25 cellular contexts compared by ENCODE assay signal in the genomic region with DNA sequence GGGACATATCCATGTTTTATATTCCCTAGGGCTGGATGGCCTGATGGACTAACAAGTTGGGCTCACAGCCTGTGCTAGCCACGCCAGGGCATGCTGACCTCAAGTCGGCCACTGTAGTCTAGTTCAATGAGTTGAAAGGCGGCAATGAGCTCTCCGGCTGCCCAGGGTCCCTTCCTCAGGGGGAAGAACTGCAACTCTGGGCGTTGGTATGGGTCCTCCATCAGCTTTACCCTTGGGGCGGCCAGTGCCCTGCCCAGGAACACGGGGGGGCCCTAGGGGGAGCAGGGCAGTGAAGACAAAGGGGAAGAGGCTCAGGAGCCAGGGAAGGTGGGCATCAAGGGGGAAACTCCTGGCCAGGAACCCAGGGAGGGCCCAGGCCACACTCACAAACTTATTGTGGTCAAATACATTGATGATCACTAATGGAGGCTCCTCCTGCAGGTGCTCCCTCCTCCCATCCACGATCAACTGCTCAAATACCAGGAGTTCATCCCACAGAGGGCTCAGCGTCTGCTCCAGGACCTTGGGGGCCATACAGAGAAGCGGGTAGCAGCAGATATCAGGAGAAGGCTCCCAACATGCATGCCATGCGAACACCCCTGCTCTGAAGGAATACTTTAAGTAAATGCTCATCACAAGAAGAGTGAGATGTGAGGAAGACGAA. TPM values are rescaled to one million over a fixed set of nuclear protein-coding genes. Genes with fewer than 3 reads are reported as not detected.
A peak's percentile ranks its signal among the peaks of the same experiment; 100 is the strongest.
DNase-seq lines count a peak whose midpoint lies in the region; ATAC-seq, FAIRE-seq and TF ChIP-seq lines count a peak whose summit lies in the region.
"Had no signal": no experiment of that assay in that cellular context is flagged by ENCODE, and none has a peak within 500 bp of the region (broad histone marks: within the 10 kb centered on the region; RNA-seq: fewer than 3 reads in every experiment).

No MANE protein-coding gene starts in this region.

- no peak overlapping the region for H3K4ac ChIP-seq in IMR-90 (ENCODE audit: low read depth, low read length)

- no peak overlapping the region for H4K5ac ChIP-seq in IMR-90 (ENCODE audit: low read depth, low read length)

- H4K91ac ChIP-seq in IMR-90 (ENCODE audit: insufficient read depth, low read depth, low read length) = no peak overlapping the region

- TF ChIP-seq POLR2A in IMR-90 (IDR thresholded peaks at IDR 0.05; ENCODE audit: low read depth, low read length) (no peak), HepG2 (IDR thresholded peaks at IDR 0.05; ENCODE audit: insufficient read depth in 1 of 2, low read depth in 2 of 2, low read length in 2 of 2) (no peak), thyroid gland (IDR thresholded peaks at IDR 0.05) (no peak)

- no peak for TF ChIP-seq RAD21 in IMR-90 (IDR thresholded peaks at IDR 0.05; ENCODE audit: low read length)
- no peak for TF ChIP-seq RAD21 in HepG2 (CRISPR knock-in tag; IDR thresholded peaks at IDR 0.05)

- no peak overlapping the region for H3K4me3 ChIP-seq in IMR-90 (ENCODE audit: insufficient read depth, low read depth, low read length)
- H3K4me3 ChIP-seq in bronchial epithelial cell (ENCODE audit: low read depth, low read length) = no peak overlapping the region
- H3K4me3 ChIP-seq in HepG2 (replicated peaks in 1 of 3; ENCODE audit: insufficient read depth in 1 of 3, low read depth in 2 of 3, low read length in 3 of 3) = no peak overlapping the region
- H3K4me3 ChIP-seq in upper lobe of right lung = no peak overlapping the region
- no peak overlapping the region for H3K4me3 ChIP-seq in H7 (ENCODE audit: insufficient read depth, low read depth, low read length)
- H3K4me3 ChIP-seq in thyroid gland (replicated peaks in 1 of 3) = no peak overlapping the region
- H3K4me3 ChIP-seq: A549; BLaER1 treated with 17β-estradiol and CSF1 and Interleukin-3, amounts not matched to agents 10 nM and 100 nM had no signal

- TF ChIP-seq CTCF in IMR-90 (conservative IDR thresholded peaks at IDR 0.05; ENCODE audit: low read depth, low read length) (no peak), bronchial epithelial cell (IDR thresholded peaks at IDR 0.05; ENCODE audit: insufficient read depth, low read length, severe bottlenecking) (no peak), HepG2 (CRISPR knock-in tag; IDR thresholded peaks at IDR 0.05) (no peak), upper lobe of right lung (IDR thresholded peaks at IDR 0.05) (no peak), thyroid gland (IDR thresholded peaks at IDR 0.05) (no peak)

- no peak overlapping the region for H2BK120ac ChIP-seq in IMR-90 (ENCODE audit: low read depth, low read length)

- H2AK5ac ChIP-seq in IMR-90 (ENCODE audit: low read depth, low read length) = no peak overlapping the region

- H3K9ac ChIP-seq in IMR-90 (ENCODE audit: low read depth, low read length) (no peak overlapping the region), HepG2 (ENCODE audit: insufficient read depth, low read depth, low read length) (no peak overlapping the region)
- H3K9ac ChIP-seq: BLaER1 treated with 17β-estradiol and CSF1 and Interleukin-3, amounts not matched to agents 10 nM and 100 nM had no signal

- H3K4me2 ChIP-seq in IMR-90 (ENCODE audit: low read depth, low read length) (no peak overlapping the region), HepG2 (ENCODE audit: low read depth, low read length) (no peak overlapping the region)
- H3K4me2 ChIP-seq: A549; BLaER1 treated with 17β-estradiol and CSF1 and Interleukin-3, amounts not matched to agents 10 nM and 100 nM had no signal

- no peak overlapping the region for H3K56ac ChIP-seq in IMR-90 (ENCODE audit: extremely low read depth, insufficient read depth, low read length)

- H4K8ac ChIP-seq in IMR-90 (ENCODE audit: low read depth in 2 of 2, low read length in 2 of 2) = no peak overlapping the region

- no peak overlapping the region for H2BK5ac ChIP-seq in IMR-90 (ENCODE audit: low read depth, low read length, poor library complexity, severe bottlenecking)

- no peak overlapping the region for H3K23ac ChIP-seq in IMR-90 (ENCODE audit: low read depth, low read length)

- WGBS in IMR-90 (ENCODE audit: extremely low coverage in 2 of 2, insufficient read length in 1 of 2), 2 experiments = 90% methylated on average over 3 of the region's 12 CpGs; no CpG with 5 or more reads in 1 of the 2 experiments
- 39% methylated on average over 11 of the region's 12 CpGs for WGBS in HepG2 (ENCODE audit: low lambda C conversion rate)
- 81 to 89% methylated on average over 10 to 12 of the region's 12 CpGs for WGBS in thyroid gland, 2 donors

- no TSS peak for BruUV-seq in IMR-90 (replicated peaks; lab: Mats Ljungman, UMichigan)
- no TSS peak for BruUV-seq in HepG2 (replicated peaks; lab: Mats Ljungman, UMichigan)

- no peaks in the 10 kb centered on the region for H3K79me2 ChIP-seq in HepG2 (ENCODE audit: insufficient read depth, low read length)

- dilution Hi-C loops in IMR-90 (cut with HindIII; ENCODE audit: low sequenced_read_pairs, unreplicated experiment) = no loop called here

- H3K36me3 ChIP-seq in IMR-90 (ENCODE audit: control insufficient read depth, insufficient read depth, low read length) (no peaks in the 10 kb centered on the region; the same call in 1 of the 2 replicates), bronchial epithelial cell (ENCODE audit: control insufficient read depth, insufficient read depth, low read length) (no peaks in the 10 kb centered on the region), HepG2 (replicated peaks in 1 of 2; ENCODE audit: control insufficient read depth in 1 of 2, insufficient read depth in 2 of 2, low read length in 2 of 2) (no peaks in the 10 kb centered on the region), upper lobe of right lung (no peaks in the 10 kb centered on the region), H7 (replicated peaks; ENCODE audit: control insufficient read depth, insufficient read depth, low read length) (no peaks in the 10 kb centered on the region), thyroid gland (no peaks in the 10 kb centered on the region)
- H3K36me3 ChIP-seq: BE2C; BLaER1 treated with 17β-estradiol and CSF1 and Interleukin-3, amounts not matched to agents 10 nM and 100 nM had no signal

- FAIRE-seq in bronchial epithelial cell (lab: Jason Lieb, UNC) (peak; percentile 73), HepG2 (lab: Jason Lieb, UNC) (no peak)
- FAIRE-seq: A549, GM12892 had no signal

- TF ChIP-seq EP300 in HepG2 (IDR thresholded peaks at IDR 0.05; ENCODE audit: low read depth in 2 of 2, low read length in 2 of 2) (no peak), HepG2 (CRISPR knock-in tag; IDR thresholded peaks at IDR 0.05; ENCODE audit: borderline replicate concordance) (no peak)

- POLR2A ChIA-PET in IMR-90 (lab: Charles Lee; ENCODE audit: unreplicated experiment) = no interaction called here
- POLR2A ChIA-PET in HepG2 (lab: Yijun Ruan, JAX) = no interaction called here

- ATAC-seq in IMR-90 (ENCODE audit: low read depth) (no peak), HepG2 (peak; percentile 8; the same call in 2 of the 3 replicates), upper lobe of right lung (no peak)
- ATAC-seq: HCT116 had no signal

- no peaks in the 10 kb centered on the region for H3K4me1 ChIP-seq in IMR-90 (ENCODE audit: control insufficient read depth, insufficient read depth, low read length)
- peaks cover 8% of the 10 kb centered on the region for H3K4me1 ChIP-seq in HepG2 (ENCODE audit: insufficient read depth, low read length)
- no peaks in the 10 kb centered on the region for H3K4me1 ChIP-seq in upper lobe of right lung
- no peaks in the 10 kb centered on the region for H3K4me1 ChIP-seq in thyroid gland
- H3K4me1 ChIP-seq: BE2C; BLaER1 treated with 17β-estradiol and CSF1 and Interleukin-3, amounts not matched to agents 10 nM and 100 nM had no signal

- CTCF ChIA-PET in IMR-90 (lab: Yijun Ruan, JAX) = no interaction called here
- CTCF ChIA-PET in HepG2 (lab: Yijun Ruan, JAX; ENCODE audit: low intra/inter-chr PET ratio, low total read pairs) = no interaction called here

- no peak overlapping the region for H2BK20ac ChIP-seq in IMR-90 (ENCODE audit: low read depth, low read length)

- no peaks in the 10 kb centered on the region for H3K79me1 ChIP-seq in IMR-90 (ENCODE audit: low read depth in 1 of 2, low read length in 2 of 2)

- H2AFZ ChIP-seq in IMR-90 (replicated peaks; ENCODE audit: low read length, poor library complexity) (peak overlapping the region; percentile 33), HepG2 (ENCODE audit: low read length) (no peak overlapping the region)

- no peaks in the 10 kb centered on the region for H3K9me3 ChIP-seq in IMR-90 (ENCODE audit: control insufficient read depth, insufficient read depth, low read length)
- no peaks in the 10 kb centered on the region for H3K9me3 ChIP-seq in HepG2 (ENCODE audit: low read length)
- H3K9me3 ChIP-seq in upper lobe of right lung = no peaks in the 10 kb centered on the region
- no peaks in the 10 kb centered on the region for H3K9me3 ChIP-seq in thyroid gland
- H3K9me3 ChIP-seq: BE2C had no signal

- H3K18ac ChIP-seq in IMR-90 (ENCODE audit: low read depth, low read length) = no peak overlapping the region

- no peak overlapping the region for H2BK15ac ChIP-seq in IMR-90 (ENCODE audit: low read depth, low read length)

- intact Hi-C loops in IMR-90 (cut with micrococcal nuclease) (no loop called here), HepG2 (cut with micrococcal nuclease; ENCODE audit: unreplicated experiment) (no loop called here), upper lobe of right lung (cut with DNase I) (no loop called here), thyroid gland (cut with DNase I) (no loop called here)

- H3K27ac ChIP-seq in IMR-90 (ENCODE audit: insufficient read depth, low read length) (no peak overlapping the region), HepG2 (ENCODE audit: extremely low read length, insufficient read depth, low read length) (no peak overlapping the region), upper lobe of right lung (no peak overlapping the region), thyroid gland (no peak overlapping the region)
- H3K27ac ChIP-seq: A549; BLaER1 treated with 17β-estradiol and CSF1 and Interleukin-3, amounts not matched to agents 10 nM and 100 nM had no signal

- peaks cover 2% of the 10 kb centered on the region; the same call in 1 of the 2 replicates for H3K27me3 ChIP-seq in IMR-90 (ENCODE audit: control insufficient read depth, insufficient read depth, low read length)
- H3K27me3 ChIP-seq in bronchial epithelial cell (ENCODE audit: control insufficient read depth, insufficient read depth, low read length) = no peaks in the 10 kb centered on the region
- peaks cover 0 to 10% of the 10 kb centered on the region in 2 experiments; a peak in 2 of 5 replicates for H3K27me3 ChIP-seq in HepG2 (ENCODE audit: control insufficient read depth in 1 of 2, insufficient read depth in 2 of 2, low read length in 2 of 2)
- no peaks in the 10 kb centered on the region for H3K27me3 ChIP-seq in upper lobe of right lung
- H3K27me3 ChIP-seq in H7 (ENCODE audit: control insufficient read depth, insufficient read depth, low read length) = no peaks in the 10 kb centered on the region
- H3K27me3 ChIP-seq in thyroid gland = no peaks in the 10 kb centered on the region
- H3K27me3 ChIP-seq: BE2C; BLaER1 treated with 17β-estradiol and CSF1 and Interleukin-3, amounts not matched to agents 10 nM and 100 nM had no signal

- no peak overlapping the region for H3K14ac ChIP-seq in IMR-90 (replicated peaks; ENCODE audit: low read depth, low read length)

- in situ Hi-C loops in IMR-90 (cut with MboI; ENCODE audit: low sequenced_read_pairs) = no loop called here
- in situ Hi-C loops in HepG2 (cut with HindIII; ENCODE audit: extremely low pct_ligation_motif_present, low pct_unique_long_range_greater_than_20kb) = no loop called here

- no peak for DNase-seq in IMR-90
- DNase-seq in bronchial epithelial cell (ENCODE audit: low read depth) = no peak
- no peak for DNase-seq in HepG2 (ENCODE audit: low spot score)
- DNase-seq in upper lobe of right lung = peak; percentile 55
- no peak for DNase-seq in H4 (ENCODE audit: low spot score)
- DNase-seq in H7 = no peak
- DNase-seq in thyroid gland = no peak
- DNase-seq: 8988T; ACHN; AML-193; BE2C; CD4-positive, alpha-beta T cell; CD8-positive, alpha-beta memory T cell; DMS53; DMS79 treated with DMSO at 0.1 percent for 48 hours; GF-D8; GOT3; H9 had no signal

- H2AK9ac ChIP-seq in IMR-90 (replicated peaks; ENCODE audit: low read depth, low read length, poor library complexity) = no peak overlapping the region

- no peaks in the 10 kb centered on the region for H3K9me1 ChIP-seq in IMR-90 (ENCODE audit: insufficient read depth, low read length)

- H4K20me1 ChIP-seq in IMR-90 (ENCODE audit: insufficient read depth, low read length) = no peaks in the 10 kb centered on the region
- H4K20me1 ChIP-seq in HepG2 (ENCODE audit: insufficient read depth, low read length) = no peaks in the 10 kb centered on the region
- H4K20me1 ChIP-seq: BLaER1 treated with 17β-estradiol and CSF1 and Interleukin-3, amounts not matched to agents 10 nM and 100 nM had no signal

RNA-seq across cellular contexts. Expression of gene SPAG4, which starts 32.8 kb away (rescaled TPM):
- total RNA-seq in IMR-90 (2012; rRNA removed) = 1.8 and 1.9 TPM in 2 replicates
- 5.5 and 5.8 TPM in 2 replicates for polyA plus RNA-seq in IMR-90 (2012; rRNA removed)
- 4.8 and 7.3 TPM in 2 replicates for polyA plus RNA-seq in IMR-90 (2012; cell fraction: cytosol; rRNA removed)
- 17.5 and 19.5 TPM in 2 replicates for polyA plus RNA-seq in IMR-90 (2012; cell fraction: nucleus; rRNA removed; ENCODE audit: low replicate concordance)
- total RNA-seq in bronchial epithelial cell = 6.1 and 9.9 TPM in 2 replicates
- 2.5 and 5.8 TPM in 2 replicates for total RNA-seq in HepG2 (2016; rRNA removed; fragmentation: Illumina TruSeq; extraction: Trizol)
- 2.5 and 4.4 TPM in 2 replicates for total RNA-seq in HepG2 (2016; cell fraction: cytosol; rRNA removed; fragmentation: Illumina TruSeq; extraction: Trizol; ENCODE audit: low read depth)
- 4.1 and 5.3 TPM in 2 replicates for total RNA-seq in HepG2 (2016; cell fraction: insoluble cytoplasmic fraction; rRNA removed; fragmentation: Illumina TruSeq; extraction: Trizol)
- 3.0 and 4.9 TPM in 2 replicates for total RNA-seq in HepG2 (2016; cell fraction: membrane; rRNA removed; fragmentation: Illumina TruSeq; extraction: Trizol)
- 3.3 and 6.5 TPM in 2 replicates for total RNA-seq in HepG2 (2016; cell fraction: nucleus; rRNA removed; fragmentation: Illumina TruSeq; extraction: Trizol)
- 137 and 149 TPM in 2 replicates for polyA plus RNA-seq in HepG2 (2011; rRNA removed)
- polyA plus RNA-seq in HepG2 (2011; cell fraction: cytosol; rRNA removed) = 115 and 170 TPM in 2 replicates
- 334 and 438 TPM in 2 replicates for polyA plus RNA-seq in HepG2 (2011; cell fraction: nucleus; rRNA removed)
- polyA plus RNA-seq in HepG2 (2012) = 64.5 and 105 TPM in 2 replicates
- polyA plus RNA-seq in HepG2 (2016; cell fraction: cytosol; fragmentation: Illumina TruSeq; extraction: Trizol; ENCODE audit: low read depth) = 3.0 and 3.3 TPM in 2 replicates
- polyA plus RNA-seq in HepG2 (2016; cell fraction: insoluble cytoplasmic fraction; fragmentation: Illumina TruSeq; extraction: Trizol; ENCODE audit: low read depth) = 2.3 and 4.7 TPM in 2 replicates
- polyA plus RNA-seq in HepG2 (2016; cell fraction: membrane; fragmentation: Illumina TruSeq; extraction: Trizol; ENCODE audit: low read depth) = 3.0 TPM in 2 replicates
- polyA plus RNA-seq in HepG2 (2016; cell fraction: nucleus; fragmentation: Illumina TruSeq; extraction: Trizol; ENCODE audit: insufficient read depth, low read depth) = 9.7 and 14.0 TPM in 2 replicates
- 2.7 and 72.2 TPM in 2 replicates for polyA minus RNA-seq in HepG2 (2011; rRNA and poly(A)+ RNA removed; ENCODE audit: low replicate concordance)
- 33.7 and 35.8 TPM in 2 replicates for polyA minus RNA-seq in HepG2 (2011; cell fraction: cytosol; rRNA and poly(A)+ RNA removed)
- polyA minus RNA-seq in HepG2 (2011; cell fraction: nucleus; rRNA and poly(A)+ RNA removed) = 26.8 and 32.9 TPM in 2 replicates
- total RNA-seq in upper lobe of right lung = 2.9 TPM
- 0.45 TPM in 1 of 2 replicates, not detected in the other for total RNA-seq in H4 (2014; rRNA removed; shearing (Covaris generic))
- total RNA-seq in H7 (2014; rRNA removed; shearing (Covaris generic)) = 6.1 and 8.0 TPM in 2 replicates
- 1 to 10 TPM; 2.3 to 6.6 (median 5.5) TPM for total RNA-seq in thyroid gland

RNA-seq across cellular contexts. Expression of gene ERGIC3, which starts 41.0 kb away (rescaled TPM):
- 438 and 487 TPM in 2 replicates for total RNA-seq in IMR-90 (2012; rRNA removed)
- polyA plus RNA-seq in IMR-90 (2012; rRNA removed) = 434 and 437 TPM in 2 replicates
- 372 and 430 TPM in 2 replicates for polyA plus RNA-seq in IMR-90 (2012; cell fraction: cytosol; rRNA removed)
- 321 and 334 TPM in 2 replicates for polyA plus RNA-seq in IMR-90 (2012; cell fraction: nucleus; rRNA removed; ENCODE audit: low replicate concordance)
- 354 and 460 TPM in 2 replicates for total RNA-seq in bronchial epithelial cell
- total RNA-seq in HepG2 (2016; rRNA removed; fragmentation: Illumina TruSeq; extraction: Trizol) = 224 and 407 TPM in 2 replicates
- total RNA-seq in HepG2 (2016; cell fraction: cytosol; rRNA removed; fragmentation: Illumina TruSeq; extraction: Trizol; ENCODE audit: low read depth) = 309 and 324 TPM in 2 replicates
- total RNA-seq in HepG2 (2016; cell fraction: insoluble cytoplasmic fraction; rRNA removed; fragmentation: Illumina TruSeq; extraction: Trizol) = 220 and 420 TPM in 2 replicates
- 396 and 433 TPM in 2 replicates for total RNA-seq in HepG2 (2016; cell fraction: membrane; rRNA removed; fragmentation: Illumina TruSeq; extraction: Trizol)
- 264 and 296 TPM in 2 replicates for total RNA-seq in HepG2 (2016; cell fraction: nucleus; rRNA removed; fragmentation: Illumina TruSeq; extraction: Trizol)
- 610 and 670 TPM in 2 replicates for polyA plus RNA-seq in HepG2 (2011; rRNA removed)
- polyA plus RNA-seq in HepG2 (2011; cell fraction: cytosol; rRNA removed) = 697 and 907 TPM in 2 replicates
- polyA plus RNA-seq in HepG2 (2011; cell fraction: nucleus; rRNA removed) = 512 and 519 TPM in 2 replicates
- 356 and 493 TPM in 2 replicates for polyA plus RNA-seq in HepG2 (2012)
- polyA plus RNA-seq in HepG2 (2016; cell fraction: cytosol; fragmentation: Illumina TruSeq; extraction: Trizol; ENCODE audit: low read depth) = 247 and 288 TPM in 2 replicates
- 179 and 200 TPM in 2 replicates for polyA plus RNA-seq in HepG2 (2016; cell fraction: insoluble cytoplasmic fraction; fragmentation: Illumina TruSeq; extraction: Trizol; ENCODE audit: low read depth)
- 343 and 357 TPM in 2 replicates for polyA plus RNA-seq in HepG2 (2016; cell fraction: membrane; fragmentation: Illumina TruSeq; extraction: Trizol; ENCODE audit: low read depth)
- polyA plus RNA-seq in HepG2 (2016; cell fraction: nucleus; fragmentation: Illumina TruSeq; extraction: Trizol; ENCODE audit: insufficient read depth, low read depth) = 461 and 472 TPM in 2 replicates
- polyA minus RNA-seq in HepG2 (2011; rRNA and poly(A)+ RNA removed; ENCODE audit: low replicate concordance) = 491 and 704 TPM in 2 replicates
- 143 and 159 TPM in 2 replicates for polyA minus RNA-seq in HepG2 (2011; cell fraction: cytosol; rRNA and poly(A)+ RNA removed)
- polyA minus RNA-seq in HepG2 (2011; cell fraction: nucleus; rRNA and poly(A)+ RNA removed) = 106 and 126 TPM in 2 replicates
- total RNA-seq in upper lobe of right lung = 179 TPM
- total RNA-seq in H4 (2014; rRNA removed; shearing (Covaris generic)) = 503 and 555 TPM in 2 replicates
- 191 and 213 TPM in 2 replicates for total RNA-seq in H7 (2014; rRNA removed; shearing (Covaris generic))
- total RNA-seq in thyroid gland = 100 to 1,000 TPM; 194 to 419 (median 250) TPM

RNA-seq across cellular contexts. Expression of gene C20orf173, which starts 53.4 kb away (rescaled TPM):
- total RNA-seq in IMR-90 (2012; rRNA removed) (not detected in 2 replicates), bronchial epithelial cell (not detected in 2 replicates), HepG2 (2016; rRNA removed; fragmentation: Illumina TruSeq; extraction: Trizol) (not detected in 2 replicates), upper lobe of right lung (not detected), thyroid gland (not detected)
- polyA plus RNA-seq in IMR-90 (2012; rRNA removed) (not detected in 2 replicates), HepG2 (2011; rRNA removed) (not detected in 2 replicates)
- not detected in 2 replicates for polyA plus RNA-seq in IMR-90 (2012; cell fraction: cytosol; rRNA removed)
- not detected in 2 replicates for polyA plus RNA-seq in IMR-90 (2012; cell fraction: nucleus; rRNA removed; ENCODE audit: low replicate concordance)
- total RNA-seq in HepG2 (2016; cell fraction: cytosol; rRNA removed; fragmentation: Illumina TruSeq; extraction: Trizol; ENCODE audit: low read depth) = not detected in 2 replicates
- not detected in 2 replicates for total RNA-seq in HepG2 (2016; cell fraction: insoluble cytoplasmic fraction; rRNA removed; fragmentation: Illumina TruSeq; extraction: Trizol)
- total RNA-seq in HepG2 (2016; cell fraction: membrane; rRNA removed; fragmentation: Illumina TruSeq; extraction: Trizol) = not detected in 2 replicates
- total RNA-seq in HepG2 (2016; cell fraction: nucleus; rRNA removed; fragmentation: Illumina TruSeq; extraction: Trizol) = not detected in 2 replicates
- not detected in 2 replicates for polyA plus RNA-seq in HepG2 (2011; cell fraction: cytosol; rRNA removed)
- polyA plus RNA-seq in HepG2 (2011; cell fraction: nucleus; rRNA removed) = not detected in 2 replicates
- not detected in 2 replicates for polyA plus RNA-seq in HepG2 (2012)
- not detected in 2 replicates for polyA plus RNA-seq in HepG2 (2016; cell fraction: cytosol; fragmentation: Illumina TruSeq; extraction: Trizol; ENCODE audit: low read depth)
- polyA plus RNA-seq in HepG2 (2016; cell fraction: insoluble cytoplasmic fraction; fragmentation: Illumina TruSeq; extraction: Trizol; ENCODE audit: low read depth) = not detected in 2 replicates
- polyA plus RNA-seq in HepG2 (2016; cell fraction: membrane; fragmentation: Illumina TruSeq; extraction: Trizol; ENCODE audit: low read depth) = not detected in 2 replicates
- not detected in 2 replicates for polyA plus RNA-seq in HepG2 (2016; cell fraction: nucleus; fragmentation: Illumina TruSeq; extraction: Trizol; ENCODE audit: insufficient read depth, low read depth)
- not detected in 2 replicates for polyA minus RNA-seq in HepG2 (2011; rRNA and poly(A)+ RNA removed; ENCODE audit: low replicate concordance)
- polyA minus RNA-seq in HepG2 (2011; cell fraction: cytosol; rRNA and poly(A)+ RNA removed) = not detected in 2 replicates
- polyA minus RNA-seq in HepG2 (2011; cell fraction: nucleus; rRNA and poly(A)+ RNA removed) = not detected in 2 replicates
- total RNA-seq in H4 (2014; rRNA removed; shearing (Covaris generic)) = not detected in 2 replicates
- not detected in 2 replicates for total RNA-seq in H7 (2014; rRNA removed; shearing (Covaris generic))
- total RNA-seq: CD4-positive, alpha-beta T cell; CD8-positive, alpha-beta memory T cell; Daoy; G401; H9 had no signal
- polyA plus RNA-seq: A549; CD14-positive monocyte; CD8-positive, alpha-beta memory T cell had no signal
